8 cellular contexts compared by ENCODE assay signal in the genomic region with DNA sequence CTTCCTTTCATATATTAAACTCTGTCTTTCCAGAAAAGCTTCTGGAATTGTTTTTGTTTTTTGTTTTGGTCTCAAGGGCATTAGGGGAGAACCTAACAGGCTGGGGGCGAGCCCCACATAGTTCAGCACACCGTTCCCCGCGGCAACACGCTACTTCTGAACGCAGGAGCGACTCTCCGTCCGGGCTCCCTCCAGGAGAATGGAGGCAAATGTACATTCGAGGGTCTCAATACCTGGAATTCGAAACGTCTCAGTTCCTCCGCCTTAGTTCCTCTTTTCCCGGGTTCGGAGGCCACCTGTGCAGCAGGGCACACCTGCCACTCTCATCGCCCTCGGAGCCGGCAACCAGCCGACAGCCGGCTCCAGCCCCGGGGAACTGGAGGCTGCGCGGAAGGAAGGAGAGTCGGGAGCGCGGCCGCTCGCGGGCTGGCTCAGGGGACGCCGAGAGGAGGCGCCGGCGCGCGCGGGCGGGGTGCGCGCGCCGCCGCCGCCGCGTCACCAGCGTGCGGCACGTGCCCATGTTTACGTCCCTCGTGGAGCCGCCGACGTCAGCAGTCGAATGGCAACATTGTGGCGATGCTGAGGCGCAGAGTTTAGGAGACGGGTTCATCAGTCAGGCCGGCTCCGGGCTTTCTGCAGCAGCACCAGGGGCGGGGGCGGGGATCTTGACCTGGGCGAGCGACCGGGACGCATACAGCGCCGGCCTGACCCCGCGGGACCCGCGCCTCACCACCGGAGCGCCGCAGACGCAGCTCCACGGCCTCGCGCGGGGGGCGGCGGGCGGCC. TPM values are rescaled to one million over a fixed set of nuclear protein-coding genes. Genes with fewer than 3 reads are reported as not detected.
DNase-seq lines count a peak whose midpoint lies in the region; ATAC-seq and TF ChIP-seq lines count a peak whose summit lies in the region.

A gene with protein sequence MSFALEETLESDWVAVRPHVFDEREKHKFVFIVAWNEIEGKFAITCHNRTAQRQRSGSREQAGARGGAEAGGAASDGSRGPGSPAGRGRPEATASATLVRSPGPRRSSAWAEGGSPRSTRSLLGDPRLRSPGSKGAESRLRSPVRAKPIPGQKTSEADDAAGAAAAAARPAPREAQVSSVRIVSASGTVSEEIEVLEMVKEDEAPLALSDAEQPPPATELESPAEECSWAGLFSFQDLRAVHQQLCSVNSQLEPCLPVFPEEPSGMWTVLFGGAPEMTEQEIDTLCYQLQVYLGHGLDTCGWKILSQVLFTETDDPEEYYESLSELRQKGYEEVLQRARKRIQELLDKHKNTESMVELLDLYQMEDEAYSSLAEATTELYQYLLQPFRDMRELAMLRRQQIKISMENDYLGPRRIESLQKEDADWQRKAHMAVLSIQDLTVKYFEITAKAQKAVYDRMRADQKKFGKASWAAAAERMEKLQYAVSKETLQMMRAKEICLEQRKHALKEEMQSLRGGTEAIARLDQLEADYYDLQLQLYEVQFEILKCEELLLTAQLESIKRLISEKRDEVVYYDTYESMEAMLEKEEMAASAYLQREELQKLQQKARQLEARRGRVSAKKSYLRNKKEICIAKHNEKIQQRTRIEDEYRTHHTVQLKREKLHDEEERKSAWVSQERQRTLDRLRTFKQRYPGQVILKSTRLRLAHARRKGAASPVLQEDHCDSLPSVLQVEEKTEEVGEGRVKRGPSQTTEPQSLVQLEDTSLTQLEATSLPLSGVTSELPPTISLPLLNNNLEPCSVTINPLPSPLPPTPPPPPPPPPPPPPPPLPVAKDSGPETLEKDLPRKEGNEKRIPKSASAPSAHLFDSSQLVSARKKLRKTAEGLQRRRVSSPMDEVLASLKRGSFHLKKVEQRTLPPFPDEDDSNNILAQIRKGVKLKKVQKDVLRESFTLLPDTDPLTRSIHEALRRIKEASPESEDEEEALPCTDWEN (plus strand): TSS at position 554 of the 786 bp plus-strand sequence. CDS start 520 bp downstream, outside the sequence.

- BruUV-seq in HCT116 (replicated peaks; lab: Mats Ljungman, UMichigan), result TSS peak; percentile 88

- peaks cover 41% of the 10 kb centered on the region for H3K79me2 ChIP-seq in HCT116 (ENCODE audit: insufficient read depth, low read length)

- H3K9me3 ChIP-seq in HCT116 (ENCODE audit: control insufficient read depth in 1 of 2, insufficient read depth in 1 of 2, low read depth in 1 of 2, low read length in 2 of 2) (no peaks in the 10 kb centered on the region), cardiac muscle cell (ENCODE audit: low read depth) (no peaks in the 10 kb centered on the region), tibial nerve (no peaks in the 10 kb centered on the region)

- peak within 1 kb of the TSS; percentile 77 for H3K27ac ChIP-seq in HCT116 (ENCODE audit: low read depth, low read length)
- H3K27ac ChIP-seq in cardiac muscle cell, result peak within 1 kb of the TSS; percentile 92
- peak within 1 kb of the TSS; percentile 90 to 99 (median 96) for H3K27ac ChIP-seq in tibial nerve

- no peak; the same call in 1 of the 2 replicates for TF ChIP-seq RAD21 in HCT116 (IDR thresholded peaks at IDR 0.05; ENCODE audit: low read depth)

- H3K27me3 ChIP-seq in HCT116 (ENCODE audit: insufficient read depth, low read length), result no peaks in the 10 kb centered on the region
- H3K27me3 ChIP-seq in cardiac muscle cell, result no peaks in the 10 kb centered on the region
- no peaks in the 10 kb centered on the region for H3K27me3 ChIP-seq in tibial nerve

- CTCF ChIA-PET in HCT116 (lab: Charles Lee), result no interaction called here

- RAD21 ChIA-PET in HCT116 (lab: Charles Lee; ENCODE audit: low non-redundant PET in 1 of 2, low total read pairs in 2 of 2, uncharacterized antibody in 2 of 2, unreplicated experiment in 2 of 2), result no interaction called here

- POLR2A ChIA-PET in HCT116 (lab: Charles Lee), result interaction anchor here (1.2 kb wide), 2 partner anchors 21 to 103 kb away, joined by 3 to 4 read pairs; no protein-coding TSS in a partner anchor

- H3K4me3 ChIP-seq in HCT116 (replicated peaks in 1 of 2; ENCODE audit: low read depth in 1 of 2, low read length in 2 of 2) (peak within 1 kb of the TSS; percentile 76 to 81), cardiac muscle cell (peak within 1 kb of the TSS; percentile 82), tibial nerve (peak within 1 kb of the TSS; percentile 79 to 94 (median 90))

- no peaks in the 10 kb centered on the region for H3K36me3 ChIP-seq in HCT116 (ENCODE audit: control insufficient read depth in 1 of 2, insufficient read depth in 2 of 2, low read length in 2 of 2)
- no peaks in the 10 kb centered on the region for H3K36me3 ChIP-seq in cardiac muscle cell
- H3K36me3 ChIP-seq in tibial nerve, result no peaks in the 10 kb centered on the region

- peak; percentile 92 for ATAC-seq in HCT116

- peak within 1 kb of the TSS; percentile 80 for H3K9ac ChIP-seq in HCT116 (ENCODE audit: low read length)

- peak in 1 of 2 donors; percentile 97 for TF ChIP-seq EP300 in tibial nerve (IDR thresholded peaks at IDR 0.05)

- DNase-seq in GM03348 (ENCODE audit: low spot score) (peak; percentile 97), HCT116 (ENCODE audit: low read depth, low spot score) (peak; percentile 55), MV-4-11 (lab: John Stamatoyannopoulos, UW) (peak; percentile 69), SKM-1 (lab: John Stamatoyannopoulos, UW; ENCODE audit: unreplicated experiment) (peak; percentile 87), cardiac muscle cell (ENCODE audit: low read depth in 1 of 2, low spot score in 1 of 2) (peak; percentile 87 to 91), pons (ENCODE audit: low spot score) (peak; percentile 77), tibial nerve (ENCODE audit: low spot score in 2 of 2) (peak; percentile 78 to 91)
- peak; percentile 53 for DNase-seq in activated naive CD8-positive, alpha-beta T cell treated with anti-CD3 and anti-CD28 coated beads, Interleukin-2, amount 50 U/mL, for 16 hours (ENCODE audit: low read depth, low spot score)

- H3K4me1 ChIP-seq in HCT116 (ENCODE audit: control insufficient read depth in 1 of 2, insufficient read depth in 2 of 2, low read length in 2 of 2) (peaks cover 6 to 18% of the 10 kb centered on the region in 2 experiments; a peak in 3 of 4 replicates), cardiac muscle cell (ENCODE audit: low read depth) (peaks cover 6% of the 10 kb centered on the region), tibial nerve (peaks cover 0 to 36% (median 16%) of the 10 kb centered on the region in 4 donors)

- H4K20me1 ChIP-seq in HCT116 (ENCODE audit: insufficient read depth), result no peaks in the 10 kb centered on the region

- peak within 1 kb of the TSS; percentile 47 for H2AFZ ChIP-seq in HCT116 (ENCODE audit: low read depth, low read length, poor library complexity, severe bottlenecking)

- H3K9me2 ChIP-seq in HCT116 (ENCODE audit: insufficient read depth), result no peaks in the 10 kb centered on the region

- WGBS in tibial nerve, 2 donors, result 1% methylated on average over 45 to 70 of the region's 83 CpGs

- no peak for TF ChIP-seq CTCF in HCT116 (IDR thresholded peaks at IDR 0.05 in 2 of 3, conservative IDR thresholded peaks at IDR 0.05 in 1 of 3; ENCODE audit: borderline replicate concordance in 1 of 3, insufficient read depth in 1 of 3, low read depth in 2 of 3, low read length in 2 of 3)
- peak; percentile 8 for TF ChIP-seq CTCF in cardiac muscle cell (IDR thresholded peaks at IDR 0.05; ENCODE audit: low read depth, low read length)
- TF ChIP-seq CTCF in tibial nerve (IDR thresholded peaks at IDR 0.05), result peak in 2 of 5 experiments; percentile 34 to 51

- TF ChIP-seq POLR2A in HCT116 (IDR thresholded peaks at IDR 0.05; ENCODE audit: borderline replicate concordance, extremely low read depth, insufficient read depth, insufficient read length) (peak; percentile 89), tibial nerve (IDR thresholded peaks at IDR 0.05) (peak; percentile 90 to 96)

- intact Hi-C loops in HCT116 (cut with micrococcal nuclease), result loop anchor here (10.0 kb wide), 1 partner anchor 91 kb away; no protein-coding TSS in a partner anchor

- peak within 1 kb of the TSS; percentile 92 for H3K4me2 ChIP-seq in HCT116 (ENCODE audit: low read length)

TF ChIP-seq in HCT116, 20 proteins besides CTCF, POLR2A, EP300 and RAD21 (continues in another document):
- TF ChIP-seq SIN3A (IDR thresholded peaks at IDR 0.05; ENCODE audit: low read depth) (peak; percentile 75), FOSL1 (IDR thresholded peaks at IDR 0.05; ENCODE audit: low read depth) (no peak), CBX3 (IDR thresholded peaks at IDR 0.05; ENCODE audit: low read depth) (peak; percentile 19; the same call in 1 of the 2 replicates), ELF1 (IDR thresholded peaks at IDR 0.05; ENCODE audit: borderline replicate concordance, low read depth) (no peak), CEBPB (IDR thresholded peaks at IDR 0.05; ENCODE audit: low read depth) (no peak), TCF7L2 (IDR thresholded peaks at IDR 0.05; ENCODE audit: borderline replicate concordance, extremely low read depth, insufficient read depth, insufficient read length) (peak; percentile 21), EZH2phosphoT487 (IDR thresholded peaks at IDR 0.05; ENCODE audit: borderline replicate concordance) (no peak), SP1 (IDR thresholded peaks at IDR 0.05; ENCODE audit: low read depth) (no peak), EGR1 (IDR thresholded peaks at IDR 0.05; ENCODE audit: low read depth) (no peak), JUND (IDR thresholded peaks at IDR 0.05) (no peak), POLR2AphosphoS5 (IDR thresholded peaks at IDR 0.05; ENCODE audit: low read depth, low read length) (peak; percentile 94), SRF (IDR thresholded peaks at IDR 0.05; ENCODE audit: low read depth) (no peak), ZFX (IDR thresholded peaks at IDR 0.05) (no peak)
- TF ChIP-seq, protein P1, sequence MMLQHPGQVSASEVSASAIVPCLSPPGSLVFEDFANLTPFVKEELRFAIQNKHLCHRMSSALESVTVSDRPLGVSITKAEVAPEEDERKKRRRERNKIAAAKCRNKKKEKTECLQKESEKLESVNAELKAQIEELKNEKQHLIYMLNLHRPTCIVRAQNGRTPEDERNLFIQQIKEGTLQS (IDR thresholded peaks at IDR 0.05), result no peak

RNA-seq across cellular contexts. Expression of the gene that starts here (rescaled TPM):
- total RNA-seq in HCT116 (2021; ENCODE audit: unreplicated experiment), result 15.6 TPM
- 4.0 and 4.4 TPM in 2 replicates for polyA plus RNA-seq in HCT116 (2012)
- 12.6 and 23.0 TPM in 2 replicates for total RNA-seq in cardiac muscle cell
- 6.3 and 10.3 TPM in 2 replicates for polyA plus RNA-seq in cardiac muscle cell
- total RNA-seq in tibial nerve, result 10 to 100 TPM; 14.7 to 25.7 (median 23.4) TPM

Comparison
In these comparisons a context has a peak if more than half of its experiments do, and no peak if none do; other contexts are left out.
1. Peak in every context shown above with its lines: DNase-seq, ATAC-seq, H3K4me3 ChIP-seq and H3K27ac ChIP-seq.